ENCODE assay signal across 13 cellular contexts in the genomic region with DNA sequence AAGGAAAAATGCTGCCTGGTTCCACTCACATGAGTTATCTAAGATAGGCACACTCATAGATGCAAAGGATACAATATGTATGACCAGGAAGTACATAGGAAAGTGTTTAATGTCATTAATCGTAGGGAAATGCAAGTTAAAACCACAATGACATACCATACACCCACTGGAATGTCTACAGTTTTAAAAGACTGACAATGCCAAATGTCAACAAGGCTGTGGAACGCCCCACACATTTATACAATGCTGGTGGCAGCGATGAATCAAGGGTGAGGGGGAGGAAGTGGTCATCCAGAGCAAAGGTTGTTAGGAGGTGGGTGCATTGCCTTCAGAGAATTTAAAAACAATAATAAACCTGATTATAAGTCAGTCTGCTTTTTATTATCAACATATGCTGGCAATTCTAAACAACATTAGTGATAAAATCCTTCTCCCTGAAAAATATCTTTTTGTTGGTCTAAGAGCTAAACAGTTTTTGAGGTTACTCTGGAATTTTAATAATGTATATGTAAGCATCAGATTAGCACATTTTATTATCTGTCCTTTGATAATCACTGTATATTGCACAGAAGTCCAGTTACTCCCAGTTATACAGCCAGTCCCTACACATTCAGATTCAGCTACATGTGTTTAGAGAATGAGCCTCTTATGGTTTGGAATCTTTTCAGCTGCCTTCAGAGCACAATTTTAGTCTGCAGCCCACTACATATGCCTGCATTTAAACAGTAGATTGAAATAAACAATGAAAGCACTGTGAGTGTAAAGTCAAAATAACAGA.
DNase-seq lines count a peak whose midpoint lies in the region; ATAC-seq, FAIRE-seq and TF ChIP-seq lines count a peak whose summit lies in the region.
"Had no signal": no experiment of that assay in that cellular context is flagged by ENCODE, and none has a peak within 500 bp of the region (broad histone marks: within the 10 kb centered on the region; RNA-seq: fewer than 3 reads in every experiment).

No MANE protein-coding gene starts in this region.

- no peaks in the 10 kb centered on the region for H3K9me3 Mint-ChIP-seq in CD4-positive, alpha-beta memory T cell
- H3K9me3 Mint-ChIP-seq: activated B cell treated with CpG ODN at 0.5 μM for 24 hours; activated T-helper 2 cell treated with anti-CD3 and anti-CD28 coated beads, Interferon-gamma antibody, Interleukin-2, Interleukin-4, amounts not matched to agents 10 μg/mL and 5 μg/mL and 100 μg/mL, durations not matched to agents 14 hours and 24 hours and 36 hours; immature natural killer cell had no signal

- H2AFZ ChIP-seq in IMR-90 (replicated peaks; ENCODE audit: low read length, poor library complexity) (no peak overlapping the region), K562 (ENCODE audit: low read depth, low read length) (no peak overlapping the region)
- H2AFZ ChIP-seq: parathyroid adenoma had no signal

- no peak overlapping the region for H3K9ac ChIP-seq in IMR-90 (ENCODE audit: low read depth, low read length)
- no peak overlapping the region for H3K9ac ChIP-seq in K562 (ENCODE audit: insufficient read depth in 1 of 2, low read depth in 2 of 2, low read length in 2 of 2)
- H3K9ac ChIP-seq: parathyroid adenoma had no signal

- H2BK120ac ChIP-seq in IMR-90 (ENCODE audit: low read depth, low read length): no peak overlapping the region

- TF ChIP-seq CTCF in IMR-90 (conservative IDR thresholded peaks at IDR 0.05; ENCODE audit: low read depth, low read length) (no peak), K562 (IDR thresholded peaks at IDR 0.05 in 2 of 3, conservative IDR thresholded peaks at IDR 0.05 in 1 of 3; ENCODE audit: insufficient read depth in 2 of 3, low read depth in 1 of 3, low read length in 3 of 3) (no peak)

- no peak overlapping the region for H2AK9ac ChIP-seq in IMR-90 (replicated peaks; ENCODE audit: low read depth, low read length, poor library complexity)

- H3K14ac ChIP-seq in IMR-90 (replicated peaks; ENCODE audit: low read depth, low read length): no peak overlapping the region

- H3K4me3 Mint-ChIP-seq in CD4-positive, alpha-beta memory T cell: no peak overlapping the region
- H3K4me3 Mint-ChIP-seq: activated B cell treated with CpG ODN at 0.5 μM for 24 hours, immature natural killer cell had no signal

- peak; percentile 3 for DNase-seq in COLO668 (lab: John Stamatoyannopoulos, UW; ENCODE audit: unreplicated experiment)
- peak; percentile 72 for DNase-seq in IMR-90
- DNase-seq in K562 (ENCODE audit: extremely low read depth in 1 of 4, low spot score in 3 of 4): no peak
- peak in 1 of 2 donors; percentile 31 for DNase-seq in left colon
- no peak for DNase-seq in DMS79 (lab: John Stamatoyannopoulos, UW)
- DNase-seq in CD4-positive, alpha-beta memory T cell: no peak
- no peak for DNase-seq in right cardiac atrium
- no peak for DNase-seq in COR-L47 (lab: John Stamatoyannopoulos, UW)
- DNase-seq: activated B cell treated with CpG ODN at 0.5 μM for 24 hours, immature natural killer cell, NCI-H1436 had no signal

- no peak overlapping the region for H3K23ac ChIP-seq in IMR-90 (ENCODE audit: low read depth, low read length)

- no peaks in the 10 kb centered on the region for H3K79me2 ChIP-seq in K562 (ENCODE audit: control insufficient read depth, insufficient read depth, low read length)
- H3K79me2 ChIP-seq: parathyroid adenoma had no signal

- H4K5ac ChIP-seq in IMR-90 (ENCODE audit: low read depth, low read length): no peak overlapping the region

- POLR2A ChIA-PET in IMR-90 (lab: Charles Lee; ENCODE audit: unreplicated experiment) (no interaction called here), K562 (lab: Yijun Ruan, JAX) (interaction anchor here (1.0 kb wide), 1 partner anchor 10 kb away, joined by 3 read pairs; no protein-coding TSS in a partner anchor)
- POLR2A ChIA-PET in CD4-positive, alpha-beta memory T cell (lab: Charles Lee; ENCODE audit: partially characterized antibody): no interaction called here

- ATAC-seq in IMR-90 (ENCODE audit: low read depth): peak; percentile 92
- ATAC-seq in K562: no peak
- ATAC-seq in left colon: peak; percentile 94
- ATAC-seq in right cardiac atrium: no peak

- intact Hi-C loops in IMR-90 (cut with micrococcal nuclease): no loop called here
- intact Hi-C loops in K562 (cut with micrococcal nuclease): no loop called here
- intact Hi-C loops in left colon (cut with DNase I, micrococcal nuclease): no loop called here
- intact Hi-C loops in CD4-positive, alpha-beta memory T cell (cut with micrococcal nuclease): no loop called here
- intact Hi-C loops in right cardiac atrium (cut with DNase I): no loop called here

- no TSS peak for BruUV-seq in IMR-90 (replicated peaks; lab: Mats Ljungman, UMichigan)
- no TSS peak for BruUV-seq in K562 (replicated peaks; lab: Mats Ljungman, UMichigan)

- no peak overlapping the region for H4K8ac ChIP-seq in IMR-90 (ENCODE audit: low read depth in 2 of 2, low read length in 2 of 2)

- no peaks in the 10 kb centered on the region for H3K36me3 ChIP-seq in IMR-90 (ENCODE audit: control insufficient read depth, insufficient read depth, low read length)
- H3K36me3 ChIP-seq in K562 (ENCODE audit: control insufficient read depth, insufficient read depth, low read length): no peaks in the 10 kb centered on the region
- no peaks in the 10 kb centered on the region for H3K36me3 ChIP-seq in CD4-positive, alpha-beta memory T cell (ENCODE audit: insufficient read depth, low read length)

- H3K9me3 ChIP-seq in IMR-90 (ENCODE audit: control insufficient read depth, insufficient read depth, low read length) (no peaks in the 10 kb centered on the region), K562 (replicated peaks; ENCODE audit: control insufficient read depth, insufficient read depth, low read depth, low read length) (no peaks in the 10 kb centered on the region), right cardiac atrium (ENCODE audit: control insufficient read depth, low read length) (no peaks in the 10 kb centered on the region)
- H3K9me3 ChIP-seq in CD4-positive, alpha-beta memory T cell (ENCODE audit: control insufficient read depth in 1 of 2, low read length in 2 of 2): no peaks in the 10 kb centered on the region

- H3K4me2 ChIP-seq in IMR-90 (ENCODE audit: low read depth, low read length): no peak overlapping the region; the same call in 1 of the 2 replicates
- H3K4me2 ChIP-seq in K562 (ENCODE audit: insufficient read depth, low read length): no peak overlapping the region

- no peak overlapping the region for H3K4ac ChIP-seq in IMR-90 (ENCODE audit: low read depth, low read length)

- peaks cover 4% of the 10 kb centered on the region for H3K9me1 ChIP-seq in IMR-90 (ENCODE audit: insufficient read depth, low read length)
- H3K9me1 ChIP-seq in K562 (ENCODE audit: control insufficient read depth, insufficient read depth, low read length): no peaks in the 10 kb centered on the region

- TF ChIP-seq RAD21 in IMR-90 (IDR thresholded peaks at IDR 0.05; ENCODE audit: low read length): no peak
- TF ChIP-seq RAD21 in K562 (CRISPR knock-in tag; conservative IDR thresholded peaks at IDR 0.05 in 1 of 2, IDR thresholded peaks at IDR 0.05 in 1 of 2): no peak

- in situ Hi-C loops in IMR-90 (cut with MboI; ENCODE audit: low sequenced_read_pairs) (no loop called here), K562 (cut with MboI) (no loop called here)

- no CpG with 5 or more reads among the region's 3 CpGs for WGBS in IMR-90 (ENCODE audit: extremely low coverage in 2 of 2, insufficient read length in 1 of 2), 2 experiments
- 2% methylated on average over 3 of the region's 3 CpGs for WGBS in K562 (ENCODE audit: insufficient coverage, low coverage, missing lambda C conversion rate)
- 74% methylated on average over 3 of the region's 3 CpGs for WGBS in right cardiac atrium

- H3K27ac ChIP-seq in IMR-90 (ENCODE audit: insufficient read depth, low read length) (no peak overlapping the region), K562 (ENCODE audit: extremely low read depth, low read depth, low read length) (no peak overlapping the region), right cardiac atrium (ENCODE audit: low read length) (no peak overlapping the region)
- no peak overlapping the region for H3K27ac ChIP-seq in CD4-positive, alpha-beta memory T cell (ENCODE audit: low read depth, low read length)
- H3K27ac ChIP-seq: parathyroid adenoma had no signal

- no peak overlapping the region for H3K56ac ChIP-seq in IMR-90 (ENCODE audit: extremely low read depth, insufficient read depth, low read length)

- H3K4me1 ChIP-seq in IMR-90 (ENCODE audit: control insufficient read depth, insufficient read depth, low read length) (peaks cover 2% of the 10 kb centered on the region), K562 (replicated peaks in 1 of 2; ENCODE audit: control insufficient read depth in 2 of 2, insufficient read depth in 2 of 2, low read length in 2 of 2) (no peaks in the 10 kb centered on the region), right cardiac atrium (ENCODE audit: control insufficient read depth, insufficient read depth, low read length) (no peaks in the 10 kb centered on the region)
- H3K4me1 ChIP-seq in CD4-positive, alpha-beta memory T cell (ENCODE audit: insufficient read depth, low read length): no peaks in the 10 kb centered on the region

- H2AK5ac ChIP-seq in IMR-90 (ENCODE audit: low read depth, low read length): no peak overlapping the region

- no peaks in the 10 kb centered on the region for H3K79me1 ChIP-seq in IMR-90 (ENCODE audit: low read depth in 1 of 2, low read length in 2 of 2)

- no peak overlapping the region for H2BK20ac ChIP-seq in IMR-90 (ENCODE audit: low read depth, low read length)

- no peaks in the 10 kb centered on the region for H3K36me3 Mint-ChIP-seq in CD4-positive, alpha-beta memory T cell
- H3K36me3 Mint-ChIP-seq: immature natural killer cell had no signal

- H3K4me1 Mint-ChIP-seq in CD4-positive, alpha-beta memory T cell: no peaks in the 10 kb centered on the region
- H3K4me1 Mint-ChIP-seq: activated B cell treated with CpG ODN at 0.5 μM for 24 hours, immature natural killer cell had no signal

- no peak overlapping the region for H3K18ac ChIP-seq in IMR-90 (ENCODE audit: low read depth, low read length)

- H3K27me3 ChIP-seq in IMR-90 (ENCODE audit: control insufficient read depth, insufficient read depth, low read length): no peaks in the 10 kb centered on the region
- no peaks in the 10 kb centered on the region for H3K27me3 ChIP-seq in K562 (ENCODE audit: control insufficient read depth in 2 of 2, insufficient read depth in 2 of 2, low read length in 2 of 2)
- no peaks in the 10 kb centered on the region for H3K27me3 ChIP-seq in CD4-positive, alpha-beta memory T cell (ENCODE audit: insufficient read depth, low read length)
- H3K27me3 ChIP-seq in right cardiac atrium (ENCODE audit: control insufficient read depth, insufficient read depth): no peaks in the 10 kb centered on the region

- H3K4me3 ChIP-seq in IMR-90 (ENCODE audit: insufficient read depth, low read depth, low read length) (no peak overlapping the region), K562 (no peak overlapping the region), right cardiac atrium (ENCODE audit: low read length) (no peak overlapping the region)
- no peak overlapping the region for H3K4me3 ChIP-seq in CD4-positive, alpha-beta memory T cell (ENCODE audit: low read length in 2 of 2)

- H3K27me3 Mint-ChIP-seq in CD4-positive, alpha-beta memory T cell: peaks cover 0 to 4% of the 10 kb centered on the region in 2 donors

- H2BK5ac ChIP-seq in IMR-90 (ENCODE audit: low read depth, low read length, poor library complexity, severe bottlenecking): no peak overlapping the region

- dilution Hi-C loops in IMR-90 (cut with HindIII; ENCODE audit: low sequenced_read_pairs, unreplicated experiment): no loop called here

- no peak for FAIRE-seq in K562 (lab: Jason Lieb, UNC)

- no peak overlapping the region for H2BK15ac ChIP-seq in IMR-90 (ENCODE audit: low read depth, low read length)

- TF ChIP-seq EP300 in K562 (IDR thresholded peaks at IDR 0.05; ENCODE audit: low read length): no peak

- no peak for TF ChIP-seq POLR2A in IMR-90 (IDR thresholded peaks at IDR 0.05; ENCODE audit: low read depth, low read length)
- TF ChIP-seq POLR2A in K562 (conservative IDR thresholded peaks at IDR 0.05): no peak

- no peak overlapping the region for H4K91ac ChIP-seq in IMR-90 (ENCODE audit: insufficient read depth, low read depth, low read length)

- H3K27ac Mint-ChIP-seq in CD4-positive, alpha-beta memory T cell: no peak overlapping the region
- H3K27ac Mint-ChIP-seq: activated B cell treated with CpG ODN at 0.5 μM for 24 hours; activated T-helper 2 cell treated with anti-CD3 and anti-CD28 coated beads, Interferon-gamma antibody, Interleukin-2, Interleukin-4, amounts not matched to agents 10 μg/mL and 5 μg/mL and 100 μg/mL, durations not matched to agents 14 hours and 24 hours and 36 hours; immature natural killer cell had no signal

- CTCF ChIA-PET in IMR-90 (lab: Yijun Ruan, JAX): no interaction called here
- CTCF ChIA-PET in K562 (lab: Yijun Ruan, JAX; ENCODE audit: low intra/inter-chr PET ratio): no interaction called here
- CTCF ChIA-PET in CD4-positive, alpha-beta memory T cell (lab: Charles Lee; ENCODE audit: partially characterized antibody): interaction anchor here (1.4 kb wide), 1 partner anchor 11 kb away, joined by 3 read pairs; no protein-coding TSS in a partner anchor

- H4K20me1 ChIP-seq in IMR-90 (ENCODE audit: insufficient read depth, low read length) (no peaks in the 10 kb centered on the region), K562 (replicated peaks; ENCODE audit: control insufficient read depth, insufficient read depth, low read length) (no peaks in the 10 kb centered on the region)

Comparison
In these comparisons a context has a peak if more than half of its experiments do, and no peak if none do; other contexts are left out.
1. DNase-seq: peak in COLO668 (single experiment) and IMR-90 (single experiment); none in K562 (0 of 4), DMS79 (single experiment), CD4-positive, alpha-beta memory T cell (0 of 5), right cardiac atrium (0 of 3) and COR-L47 (single experiment).
2. ATAC-seq: peak in IMR-90 (single experiment) and left colon (single experiment); none in K562 (single experiment) and right cardiac atrium (0 of 2).